ENCODE assay signal across 24 cellular contexts in the genomic region with DNA sequence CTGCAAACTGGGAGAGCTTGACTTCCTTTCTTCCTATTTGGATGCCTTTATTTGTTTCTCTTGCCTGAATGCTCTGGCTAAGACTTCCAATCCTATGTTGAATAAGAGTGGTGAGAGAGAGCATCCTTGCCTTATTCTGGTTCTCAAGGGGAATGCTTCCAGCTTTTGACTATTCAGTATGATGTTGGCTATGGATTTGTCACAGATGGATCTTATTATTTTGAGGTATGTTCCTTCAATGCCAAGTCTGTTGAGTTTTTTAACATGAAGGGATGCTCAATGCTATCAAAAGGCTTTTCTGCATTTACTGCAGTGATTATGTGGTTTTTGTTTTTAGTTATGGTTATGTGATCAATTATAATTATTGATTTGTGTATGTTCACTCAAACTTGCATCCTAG.
"Had no signal": no experiment of that assay in that cellular context is flagged by ENCODE, and none has a peak within 500 bp of the region (broad histone marks: within the 10 kb centered on the region; RNA-seq: fewer than 3 reads in every experiment).

No MANE protein-coding gene starts in this region.

- ATAC-seq: effector memory CD8-positive, alpha-beta T cell; esophagus mucosa; foreskin keratinocyte; gastrocnemius medialis; gastroesophageal sphincter; heart left ventricle; heart right ventricle had no signal

- H3K9me3 ChIP-seq: colonic mucosa, esophagus muscularis mucosa, esophagus squamous epithelium, gastrocnemius medialis, gastroesophageal sphincter, heart left ventricle, heart right ventricle had no signal

- H3K36me3 ChIP-seq: colonic mucosa, esophagus muscularis mucosa, esophagus squamous epithelium, gastrocnemius medialis, gastroesophageal sphincter, heart left ventricle, heart right ventricle had no signal

- H3K4me3 Mint-ChIP-seq: dendritic cell treated with granulocyte-macrophage colony-stimulating factor and Interleukin-4, amounts not matched to agents 40 ng/mL and 50 ng/mL, for 4 days; effector memory CD8-positive, alpha-beta T cell; endodermal cell had no signal

- H3K27me3 Mint-ChIP-seq: dendritic cell treated with granulocyte-macrophage colony-stimulating factor and Interleukin-4, amounts not matched to agents 40 ng/mL and 50 ng/mL, for 4 days; effector memory CD8-positive, alpha-beta T cell had no signal

- DNase-seq: colonic mucosa; cortex of kidney; dermis blood vessel endothelial cell; dorsolateral prefrontal cortex; effector CD4-positive, alpha-beta T cell; effector CD8-positive, alpha-beta T cell; effector memory CD4-positive, alpha-beta T cell; effector memory CD8-positive, alpha-beta T cell; endodermal cell; erythroblast; esophagus squamous epithelium; foreskin fibroblast; foreskin keratinocyte; foreskin melanocyte; gastrocnemius medialis; glutamatergic neuron; head of caudate nucleus; heart left ventricle; heart right ventricle had no signal

- H3K27ac Mint-ChIP-seq: dendritic cell treated with granulocyte-macrophage colony-stimulating factor and Interleukin-4, amounts not matched to agents 40 ng/mL and 50 ng/mL, for 4 days; effector memory CD8-positive, alpha-beta T cell; endodermal cell had no signal

- H3K4me3 ChIP-seq: colonic mucosa, coronary artery, dorsolateral prefrontal cortex, esophagus muscularis mucosa, esophagus squamous epithelium, gastrocnemius medialis, gastroesophageal sphincter, heart left ventricle, heart right ventricle had no signal

- H3K9me3 Mint-ChIP-seq: dendritic cell treated with granulocyte-macrophage colony-stimulating factor and Interleukin-4, amounts not matched to agents 40 ng/mL and 50 ng/mL, for 4 days; endodermal cell had no signal

- H3K27me3 ChIP-seq: colonic mucosa, dorsolateral prefrontal cortex, esophagus muscularis mucosa, esophagus squamous epithelium, foreskin keratinocyte, gastrocnemius medialis, gastroesophageal sphincter, heart left ventricle, heart right ventricle had no signal

- H3K4me1 ChIP-seq: colonic mucosa, esophagus muscularis mucosa, esophagus squamous epithelium, foreskin keratinocyte, gastrocnemius medialis, gastroesophageal sphincter, heart left ventricle, heart right ventricle had no signal
